10 cellular contexts compared by ENCODE assay signal in genomic region chr9:27353405-27354229, GRCh38. TPM values are rescaled to one million over a fixed set of nuclear protein-coding genes. Genes with fewer than 3 reads are reported as not detected.
DNase-seq lines count a peak whose midpoint lies in the region; ATAC-seq and TF ChIP-seq lines count a peak whose summit lies in the region.
"Had no signal": no experiment of that assay in that cellular context is flagged by ENCODE, and none has a peak within 500 bp of the region (broad histone marks: within the 10 kb centered on the region; RNA-seq: fewer than 3 reads in every experiment).

No MANE protein-coding gene starts in this region.

- H3K4me3 ChIP-seq in GM12875 (ENCODE audit: low read depth, low read length) = no peak overlapping the region
- H3K4me3 ChIP-seq in uterus = no peak overlapping the region
- H3K4me3 ChIP-seq: pancreas had no signal

- no peak for TF ChIP-seq POLR2A in uterus (IDR thresholded peaks at IDR 0.05)

- no peaks in the 10 kb centered on the region for H3K9me3 ChIP-seq in uterus
- H3K9me3 ChIP-seq: pancreas had no signal

- no peaks in the 10 kb centered on the region for H3K27me3 ChIP-seq in uterus
- H3K27me3 ChIP-seq: pancreas had no signal

- ATAC-seq in GM21526 (IDR thresholded peaks at IDR 0.05; ENCODE audit: low FRiP score, unreplicated experiment) (peak; percentile 72), HG03575 (IDR thresholded peaks at IDR 0.05; ENCODE audit: extremely low read depth, insufficient number of reproducible peaks, low FRiP score, unreplicated experiment) (peak; percentile 54)

- intact Hi-C loops in head of caudate nucleus (cut with DNase I) = loop anchor here (5.0 kb wide), 1 partner anchor 174 kb away; the partner anchor contains the start of gene MOB3B
- intact Hi-C loops in uterus (cut with DNase I; ENCODE audit: low total_unique reads) = no loop called here

- H3K4me1 ChIP-seq in uterus = peaks cover 0 to 3% of the 10 kb centered on the region in 2 donors

- H3K36me3 ChIP-seq in uterus = no peaks in the 10 kb centered on the region
- H3K36me3 ChIP-seq: pancreas had no signal

- TF ChIP-seq CTCF in GM12875 (IDR thresholded peaks at IDR 0.05; ENCODE audit: borderline replicate concordance, insufficient read depth, low read depth, low read length) = peak; percentile 12; the same call in 1 of the 2 replicates
- no peak for TF ChIP-seq CTCF in uterus (IDR thresholded peaks at IDR 0.05)

- peak; percentile 69 to 96 (median 89) for DNase-seq in head of caudate nucleus
- DNase-seq in uterus = no peak
- no peak for DNase-seq in NCI-H82 treated with DMSO at 0.1 percent for 48 hours (lab: John Stamatoyannopoulos, UW; ENCODE audit: unreplicated experiment)
- no peak for DNase-seq in NCI-H2171 treated with DMSO at 0.1 percent for 48 hours (lab: John Stamatoyannopoulos, UW)
- no peak for DNase-seq in activated CD4-positive, alpha-beta T cell treated with anti-CD3 and anti-CD28 coated beads for 4 hours
- DNase-seq: pancreas had no signal

- peak overlapping the region; percentile 74 to 75 for H3K27ac ChIP-seq in uterus
- H3K27ac ChIP-seq: HL-60, pancreas had no signal

RNA-seq across cellular contexts. Expression of gene EQTN, which starts 56.7 kb away (rescaled TPM):
- 1 to 10 TPM in 1 of 4 donors, under 1 TPM in 1, not detected in 2; 0.97 to 2.8 TPM for total RNA-seq in uterus

Comparison
In these comparisons a context has a peak if more than half of its experiments do, and no peak if none do; other contexts are left out.
1. DNase-seq: peak in head of caudate nucleus (42 of 42); none in uterus (0 of 2), NCI-H82 treated with DMSO at 0.1 percent for 48 hours (single experiment), NCI-H2171 treated with DMSO at 0.1 percent for 48 hours (single experiment) and activated CD4-positive, alpha-beta T cell treated with anti-CD3 and anti-CD28 coated beads for 4 hours (0 of 2).